In the genomic region with DNA sequence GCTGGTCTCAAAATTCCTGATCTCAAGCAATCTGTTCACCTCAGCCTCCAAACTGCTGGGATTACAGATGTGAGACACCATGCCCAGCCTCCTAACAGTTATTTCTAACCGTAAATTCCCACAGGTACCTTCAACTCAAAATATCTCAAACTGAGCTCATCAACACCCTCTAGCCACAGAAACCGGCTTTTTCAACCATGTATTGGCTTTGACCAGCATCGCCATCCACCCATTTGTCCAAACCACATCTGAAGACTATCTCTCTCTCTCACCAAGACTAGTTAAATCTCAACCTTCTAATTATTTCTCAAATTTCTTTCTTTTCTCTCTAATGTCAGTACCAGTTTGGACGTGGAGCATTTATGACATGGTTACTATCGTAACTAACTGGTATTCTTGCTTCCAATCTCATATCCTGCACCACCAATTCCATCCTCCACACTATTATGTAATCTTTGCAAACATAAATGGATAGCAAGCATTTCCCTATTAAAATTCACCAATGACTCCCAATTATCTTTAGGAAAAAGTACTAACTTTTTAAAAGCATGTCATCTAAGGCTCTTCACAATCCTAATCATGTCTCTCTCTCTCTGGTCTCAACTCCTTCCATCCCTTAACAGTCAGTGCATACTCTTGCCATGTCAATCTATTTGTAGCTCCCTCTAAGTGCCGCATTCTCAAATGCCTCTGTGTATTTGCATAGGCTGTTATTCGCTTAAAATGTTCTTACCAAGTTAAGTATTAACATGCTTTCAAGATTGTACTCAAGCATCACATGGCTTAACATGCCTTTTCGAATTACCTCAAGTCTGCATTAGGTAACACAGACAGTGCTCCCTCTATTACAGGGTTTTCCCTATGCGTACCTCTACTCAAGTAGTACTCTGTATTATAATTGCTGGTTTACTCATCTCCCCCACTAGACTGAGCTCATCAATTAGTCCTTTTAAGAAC, we compare ENCODE assay signal across 15 cellular contexts. TPM values are rescaled to one million over a fixed set of nuclear protein-coding genes. Genes with fewer than 3 reads are reported as not detected.
DNase-seq lines count a peak whose midpoint lies in the region; ATAC-seq and TF ChIP-seq lines count a peak whose summit lies in the region.
"Had no signal": no experiment of that assay in that cellular context is flagged by ENCODE, and none has a peak within 500 bp of the region (broad histone marks: within the 10 kb centered on the region; RNA-seq: fewer than 3 reads in every experiment).

No MANE protein-coding gene starts in this region.

- no peak overlapping the region for H2AFZ ChIP-seq in hepatocyte
- H2AFZ ChIP-seq: GM23338 had no signal

- WGBS in hepatocyte (ENCODE audit: low lambda C conversion rate, missing lambda C conversion rate), result 81% methylated on average over 9 of the region's 9 CpGs

- H3K4me1 Mint-ChIP-seq in stimulated activated naive CD8-positive, alpha-beta T cell treated with anti-CD3 and anti-CD28 coated beads, Interleukin-15, amount 100 ng/mL, for 72 hours, result peaks cover 63% of the 10 kb centered on the region

- H3K27me3 ChIP-seq in hepatocyte, result no peaks in the 10 kb centered on the region

- no peaks in the 10 kb centered on the region for H3K36me3 ChIP-seq in hepatocyte (replicated peaks; ENCODE audit: insufficient read depth, low read depth)

- peaks cover 0 to 7% of the 10 kb centered on the region in 2 donors for H3K9me3 Mint-ChIP-seq in stimulated activated naive CD8-positive, alpha-beta T cell treated with anti-CD3 and anti-CD28 coated beads, Interleukin-15, amount 100 ng/mL, for 72 hours
- H3K9me3 Mint-ChIP-seq: GM23338 had no signal

- no peak for TF ChIP-seq CTCF in hepatocyte (IDR thresholded peaks at IDR 0.05; ENCODE audit: poor library complexity)

- H3K9me2 ChIP-seq in hepatocyte (replicated peaks; ENCODE audit: insufficient read depth), result no peaks in the 10 kb centered on the region

- H3K9me3 ChIP-seq in hepatocyte (ENCODE audit: low read depth), result no peaks in the 10 kb centered on the region

- H3K4me1 ChIP-seq in hepatocyte (ENCODE audit: insufficient read depth), result no peaks in the 10 kb centered on the region

- H3K4me3 Mint-ChIP-seq in stimulated activated naive CD8-positive, alpha-beta T cell treated with anti-CD3 and anti-CD28 coated beads, Interleukin-15, amount 100 ng/mL, for 72 hours, result no peak overlapping the region
- H3K4me3 Mint-ChIP-seq: GM23338 had no signal

- no peak overlapping the region for H3K27ac Mint-ChIP-seq in stimulated activated naive CD8-positive, alpha-beta T cell treated with anti-CD3 and anti-CD28 coated beads, Interleukin-15, amount 100 ng/mL, for 72 hours
- H3K27ac Mint-ChIP-seq: GM23338 had no signal

- no peaks in the 10 kb centered on the region for H3K27me3 Mint-ChIP-seq in stimulated activated naive CD8-positive, alpha-beta T cell treated with anti-CD3 and anti-CD28 coated beads, Interleukin-15, amount 100 ng/mL, for 72 hours

- peak overlapping the region; percentile 41 for H3K4me2 ChIP-seq in hepatocyte
- H3K4me2 ChIP-seq: GM23338, smooth muscle cell had no signal

- H3K27ac ChIP-seq in hepatocyte, result peak overlapping the region; percentile 53
- H3K27ac ChIP-seq: epithelial cell of prostate had no signal

- DNase-seq in stimulated activated naive CD8-positive, alpha-beta T cell treated with anti-CD3 and anti-CD28 coated beads, Interleukin-15, amount 100 ng/mL, for 72 hours, result no peak
- DNase-seq in stimulated activated naive CD8-positive, alpha-beta T cell treated with anti-CD3 and anti-CD28 coated beads, Interleukin-15, Interleukin-2, amounts not matched to agents 100 U/mL and 50 U/mL, for 24 hours, result no peak
- DNase-seq in hepatocyte (ENCODE audit: low spot score), result peak; percentile 49
- no peak for DNase-seq in superior temporal gyrus (ENCODE audit: extremely low spot score)
- no peak for DNase-seq in NCI-H748 treated with DMSO at 0.1 percent for 48 hours (lab: John Stamatoyannopoulos, UW)
- DNase-seq in NOMO-1 treated with dmso at 0.1 percent for 144 hours (lab: John Stamatoyannopoulos, UW; ENCODE audit: unreplicated experiment), result no peak
- no peak for DNase-seq in NCI-H2196 (lab: John Stamatoyannopoulos, UW; ENCODE audit: unreplicated experiment)
- DNase-seq: activated CD4-positive, CD25-positive, alpha-beta regulatory T cell treated with anti-CD3 and anti-CD28 coated beads, Interleukin-2, amount 50 U/mL, for 72 hours; central memory CD4-positive, alpha-beta T cell; GDM1; NCI-H2029 treated with DMSO at 0.1 percent for 48 hours had no signal

- peaks cover 84% of the 10 kb centered on the region for H3K79me2 ChIP-seq in hepatocyte

- peak; percentile 33 for ATAC-seq in stimulated activated naive CD8-positive, alpha-beta T cell treated with anti-CD3 and anti-CD28 coated beads, Interleukin-15, amount 100 ng/mL, for 72 hours
- no peak for ATAC-seq in stimulated activated naive CD8-positive, alpha-beta T cell treated with anti-CD3 and anti-CD28 coated beads, Interleukin-15, Interleukin-2, amounts not matched to agents 100 U/mL and 50 U/mL, for 24 hours
- peak; percentile 69 for ATAC-seq in HG03095 (IDR thresholded peaks at IDR 0.05; ENCODE audit: unreplicated experiment)
- ATAC-seq: GM23338 had no signal

- H4K20me1 ChIP-seq in hepatocyte (ENCODE audit: insufficient read depth, poor library complexity, severe bottlenecking), result peaks cover 7% of the 10 kb centered on the region

- no peak overlapping the region for H3K4me3 ChIP-seq in hepatocyte
- H3K4me3 ChIP-seq: GM23338, smooth muscle cell had no signal

RNA-seq across cellular contexts. Expression of a gene that starts 18.1 kb away (rescaled TPM):
- 20.3 and 21.8 TPM in 2 replicates for total RNA-seq in hepatocyte
- polyA plus RNA-seq in hepatocyte, result 10.2 and 12.8 TPM in 2 replicates

RNA-seq across cellular contexts. Expression of a gene that starts 34.9 kb away (rescaled TPM):
- 19.6 and 27.6 TPM in 2 replicates for total RNA-seq in hepatocyte
- 19.4 and 22.9 TPM in 2 replicates for polyA plus RNA-seq in hepatocyte
